In the genomic region with DNA sequence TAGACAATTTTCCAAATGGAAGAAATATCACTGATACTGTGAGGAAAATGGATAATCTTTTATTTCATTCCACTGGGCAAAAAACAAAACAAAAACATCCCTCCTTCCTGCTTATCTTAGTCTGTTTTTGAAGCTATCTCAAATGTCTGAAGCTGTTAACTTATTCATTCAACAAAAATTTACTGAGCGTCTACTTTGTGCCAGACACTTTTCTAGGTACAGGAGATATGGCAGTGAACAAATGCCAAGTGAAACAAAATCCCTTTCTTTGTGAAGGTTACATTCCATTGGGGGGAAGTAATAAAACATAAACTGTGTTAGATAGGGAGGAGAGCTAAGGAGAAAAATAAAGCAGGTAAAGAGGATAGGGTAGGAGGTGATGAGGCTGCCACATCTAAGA, we compare ENCODE assay signal across 1 cellular context.
TF ChIP-seq lines count a peak whose summit lies in the region.

No MANE protein-coding gene starts in this region.

TF ChIP-seq in WTC11, 78 proteins besides CTCF, POLR2A, EP300 and RAD21 (continued from another document):
- TF ChIP-seq, protein P1, sequence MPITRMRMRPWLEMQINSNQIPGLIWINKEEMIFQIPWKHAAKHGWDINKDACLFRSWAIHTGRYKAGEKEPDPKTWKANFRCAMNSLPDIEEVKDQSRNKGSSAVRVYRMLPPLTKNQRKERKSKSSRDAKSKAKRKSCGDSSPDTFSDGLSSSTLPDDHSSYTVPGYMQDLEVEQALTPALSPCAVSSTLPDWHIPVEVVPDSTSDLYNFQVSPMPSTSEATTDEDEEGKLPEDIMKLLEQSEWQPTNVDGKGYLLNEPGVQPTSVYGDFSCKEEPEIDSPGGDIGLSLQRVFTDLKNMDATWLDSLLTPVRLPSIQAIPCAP (CRISPR knock-in tag; IDR thresholded peaks at IDR 0.05) = no peak
- TF ChIP-seq ATF3 (CRISPR knock-in tag; conservative IDR thresholded peaks at IDR 0.05) (no peak), ZNF423 (CRISPR knock-in tag; IDR thresholded peaks at IDR 0.05) (no peak), ZNF232 (CRISPR knock-in tag; IDR thresholded peaks at IDR 0.05) (no peak), TP53 (CRISPR knock-in tag; IDR thresholded peaks at IDR 0.05) (no peak)
- TF ChIP-seq, protein P2, sequence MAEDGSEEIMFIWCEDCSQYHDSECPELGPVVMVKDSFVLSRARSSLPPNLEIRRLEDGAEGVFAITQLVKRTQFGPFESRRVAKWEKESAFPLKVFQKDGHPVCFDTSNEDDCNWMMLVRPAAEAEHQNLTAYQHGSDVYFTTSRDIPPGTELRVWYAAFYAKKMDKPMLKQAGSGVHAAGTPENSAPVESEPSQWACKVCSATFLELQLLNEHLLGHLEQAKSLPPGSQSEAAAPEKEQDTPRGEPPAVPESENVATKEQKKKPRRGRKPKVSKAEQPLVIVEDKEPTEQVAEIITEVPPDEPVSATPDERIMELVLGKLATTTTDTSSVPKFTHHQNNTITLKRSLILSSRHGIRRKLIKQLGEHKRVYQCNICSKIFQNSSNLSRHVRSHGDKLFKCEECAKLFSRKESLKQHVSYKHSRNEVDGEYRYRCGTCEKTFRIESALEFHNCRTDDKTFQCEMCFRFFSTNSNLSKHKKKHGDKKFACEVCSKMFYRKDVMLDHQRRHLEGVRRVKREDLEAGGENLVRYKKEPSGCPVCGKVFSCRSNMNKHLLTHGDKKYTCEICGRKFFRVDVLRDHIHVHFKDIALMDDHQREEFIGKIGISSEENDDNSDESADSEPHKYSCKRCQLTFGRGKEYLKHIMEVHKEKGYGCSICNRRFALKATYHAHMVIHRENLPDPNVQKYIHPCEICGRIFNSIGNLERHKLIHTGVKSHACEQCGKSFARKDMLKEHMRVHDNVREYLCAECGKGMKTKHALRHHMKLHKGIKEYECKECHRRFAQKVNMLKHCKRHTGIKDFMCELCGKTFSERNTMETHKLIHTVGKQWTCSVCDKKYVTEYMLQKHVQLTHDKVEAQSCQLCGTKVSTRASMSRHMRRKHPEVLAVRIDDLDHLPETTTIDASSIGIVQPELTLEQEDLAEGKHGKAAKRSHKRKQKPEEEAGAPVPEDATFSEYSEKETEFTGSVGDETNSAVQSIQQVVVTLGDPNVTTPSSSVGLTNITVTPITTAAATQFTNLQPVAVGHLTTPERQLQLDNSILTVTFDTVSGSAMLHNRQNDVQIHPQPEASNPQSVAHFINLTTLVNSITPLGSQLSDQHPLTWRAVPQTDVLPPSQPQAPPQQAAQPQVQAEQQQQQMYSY (CRISPR knock-in tag; IDR thresholded peaks at IDR 0.05) = no peak
- TF ChIP-seq, protein P3, sequence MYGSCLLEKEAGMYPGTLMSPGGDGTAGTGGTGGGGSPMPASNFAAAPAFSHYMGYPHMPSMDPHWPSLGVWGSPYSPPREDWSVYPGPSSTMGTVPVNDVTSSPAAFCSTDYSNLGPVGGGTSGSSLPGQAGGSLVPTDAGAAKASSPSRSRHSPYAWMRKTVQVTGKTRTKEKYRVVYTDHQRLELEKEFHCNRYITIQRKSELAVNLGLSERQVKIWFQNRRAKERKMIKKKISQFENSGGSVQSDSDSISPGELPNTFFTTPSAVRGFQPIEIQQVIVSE (CRISPR knock-in tag; IDR thresholded peaks at IDR 0.05; ENCODE audit: borderline replicate concordance) = no peak
